1 cellular context compared by ENCODE assay signal in the genomic region with DNA sequence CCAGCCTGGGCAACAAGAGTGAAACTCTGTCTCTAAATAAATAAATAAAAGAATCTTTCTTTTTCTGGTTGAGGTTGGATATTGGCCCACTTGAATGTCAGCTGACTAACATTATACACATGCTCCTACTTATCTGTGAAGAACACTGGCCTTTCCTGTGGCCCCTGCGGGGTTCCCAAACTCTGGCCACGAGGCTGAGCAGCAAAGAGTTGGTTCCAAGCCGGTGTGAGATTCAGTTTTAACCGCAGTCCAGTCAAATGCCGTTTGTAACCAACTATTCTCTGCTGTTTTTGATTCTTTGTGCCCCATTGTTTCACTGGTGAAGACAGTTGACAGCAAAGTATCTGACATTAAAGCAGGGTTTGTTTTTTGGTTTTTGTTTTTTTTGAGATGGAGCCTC.
TF ChIP-seq lines count a peak whose summit lies in the region.

No MANE protein-coding gene starts in this region.

TF ChIP-seq in K562, 482 proteins besides CTCF, POLR2A, EP300 and RAD21 (continued from another document and continues in another):
- TF ChIP-seq, protein P1, sequence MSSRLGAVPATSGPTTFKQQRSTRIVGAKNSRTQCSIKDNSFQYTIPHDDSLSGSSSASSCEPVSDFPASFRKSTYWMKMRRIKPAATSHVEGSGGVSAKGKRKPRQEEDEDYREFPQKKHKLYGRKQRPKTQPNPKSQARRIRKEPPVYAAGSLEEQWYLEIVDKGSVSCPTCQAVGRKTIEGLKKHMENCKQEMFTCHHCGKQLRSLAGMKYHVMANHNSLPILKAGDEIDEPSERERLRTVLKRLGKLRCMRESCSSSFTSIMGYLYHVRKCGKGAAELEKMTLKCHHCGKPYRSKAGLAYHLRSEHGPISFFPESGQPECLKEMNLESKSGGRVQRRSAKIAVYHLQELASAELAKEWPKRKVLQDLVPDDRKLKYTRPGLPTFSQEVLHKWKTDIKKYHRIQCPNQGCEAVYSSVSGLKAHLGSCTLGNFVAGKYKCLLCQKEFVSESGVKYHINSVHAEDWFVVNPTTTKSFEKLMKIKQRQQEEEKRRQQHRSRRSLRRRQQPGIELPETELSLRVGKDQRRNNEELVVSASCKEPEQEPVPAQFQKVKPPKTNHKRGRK (tag; IDR thresholded peaks at IDR 0.05), result no peak
- no peak for TF ChIP-seq SMAD3 (CRISPR knock-in tag; conservative IDR thresholded peaks at IDR 0.05)
- TF ChIP-seq, protein P2, sequence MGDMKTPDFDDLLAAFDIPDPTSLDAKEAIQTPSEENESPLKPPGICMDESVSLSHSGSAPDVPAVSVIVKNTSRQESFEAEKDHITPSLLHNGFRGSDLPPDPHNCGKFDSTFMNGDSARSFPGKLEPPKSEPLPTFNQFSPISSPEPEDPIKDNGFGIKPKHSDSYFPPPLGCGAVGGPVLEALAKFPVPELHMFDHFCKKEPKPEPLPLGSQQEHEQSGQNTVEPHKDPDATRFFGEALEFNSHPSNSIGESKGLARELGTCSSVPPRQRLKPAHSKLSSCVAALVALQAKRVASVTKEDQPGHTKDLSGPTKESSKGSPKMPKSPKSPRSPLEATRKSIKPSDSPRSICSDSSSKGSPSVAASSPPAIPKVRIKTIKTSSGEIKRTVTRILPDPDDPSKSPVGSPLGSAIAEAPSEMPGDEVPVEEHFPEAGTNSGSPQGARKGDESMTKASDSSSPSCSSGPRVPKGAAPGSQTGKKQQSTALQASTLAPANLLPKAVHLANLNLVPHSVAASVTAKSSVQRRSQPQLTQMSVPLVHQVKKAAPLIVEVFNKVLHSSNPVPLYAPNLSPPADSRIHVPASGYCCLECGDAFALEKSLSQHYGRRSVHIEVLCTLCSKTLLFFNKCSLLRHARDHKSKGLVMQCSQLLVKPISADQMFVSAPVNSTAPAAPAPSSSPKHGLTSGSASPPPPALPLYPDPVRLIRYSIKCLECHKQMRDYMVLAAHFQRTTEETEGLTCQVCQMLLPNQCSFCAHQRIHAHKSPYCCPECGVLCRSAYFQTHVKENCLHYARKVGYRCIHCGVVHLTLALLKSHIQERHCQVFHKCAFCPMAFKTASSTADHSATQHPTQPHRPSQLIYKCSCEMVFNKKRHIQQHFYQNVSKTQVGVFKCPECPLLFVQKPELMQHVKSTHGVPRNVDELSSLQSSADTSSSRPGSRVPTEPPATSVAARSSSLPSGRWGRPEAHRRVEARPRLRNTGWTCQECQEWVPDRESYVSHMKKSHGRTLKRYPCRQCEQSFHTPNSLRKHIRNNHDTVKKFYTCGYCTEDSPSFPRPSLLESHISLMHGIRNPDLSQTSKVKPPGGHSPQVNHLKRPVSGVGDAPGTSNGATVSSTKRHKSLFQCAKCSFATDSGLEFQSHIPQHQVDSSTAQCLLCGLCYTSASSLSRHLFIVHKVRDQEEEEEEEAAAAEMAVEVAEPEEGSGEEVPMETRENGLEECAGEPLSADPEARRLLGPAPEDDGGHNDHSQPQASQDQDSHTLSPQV (IDR thresholded peaks at IDR 0.05), result peak; percentile 71
- no peak for TF ChIP-seq ETV5 (CRISPR knock-in tag; IDR thresholded peaks at IDR 0.05; ENCODE audit: low read depth)
- TF ChIP-seq EWSR1 (IDR thresholded peaks at IDR 0.05; ENCODE audit: borderline replicate concordance, low read depth, partially characterized antibody), result no peak
- TF ChIP-seq TCF3 (CRISPR knock-in tag; IDR thresholded peaks at IDR 0.05), result peak; percentile 72
- TF ChIP-seq TBP (optimal IDR thresholded peaks at IDR 0.05; ENCODE audit: low read depth, low read length), result no peak
- TF ChIP-seq SAFB (IDR thresholded peaks at IDR 0.05; ENCODE audit: borderline replicate concordance, low read depth, low read length), result no peak
- no peak for TF ChIP-seq MAFK (IDR thresholded peaks at IDR 0.05; ENCODE audit: low read length)
- TF ChIP-seq ZNF274 (IDR thresholded peaks at IDR 0.05; ENCODE audit: borderline replicate concordance, low read depth, low read length), result no peak
- no peak for TF ChIP-seq XRCC5 (IDR thresholded peaks at IDR 0.05; ENCODE audit: low read depth, low read length)
- no peak for TF ChIP-seq ARNT (IDR thresholded peaks at IDR 0.05)
- TF ChIP-seq MBD1 (CRISPR knock-in tag; IDR thresholded peaks at IDR 0.05), result no peak
- no peak for TF ChIP-seq NFE2L1 (tag; IDR thresholded peaks at IDR 0.05; ENCODE audit: borderline replicate concordance, low read depth)
- TF ChIP-seq SETDB1 (IDR thresholded peaks at IDR 0.05; ENCODE audit: low read length), result no peak
- TF ChIP-seq BCOR (IDR thresholded peaks at IDR 0.05), result no peak
- no peak for TF ChIP-seq PTRF (tag; IDR thresholded peaks at IDR 0.05)
- no peak for TF ChIP-seq NFATC3 (IDR thresholded peaks at IDR 0.05)
- TF ChIP-seq ID3 (CRISPR knock-in tag; IDR thresholded peaks at IDR 0.05), result no peak
- no peak for TF ChIP-seq ID3 (tag; IDR thresholded peaks at IDR 0.05)
- no peak for TF ChIP-seq RFX5 (IDR thresholded peaks at IDR 0.05; ENCODE audit: low read depth, low read length)
- TF ChIP-seq NRF1 (conservative IDR thresholded peaks at IDR 0.05 in 1 of 2, IDR thresholded peaks at IDR 0.05 in 1 of 2), result no peak
- TF ChIP-seq SNIP1 (IDR thresholded peaks at IDR 0.05; ENCODE audit: low read depth), result no peak
- TF ChIP-seq ZNF668 (CRISPR knock-in tag; IDR thresholded peaks at IDR 0.05), result no peak
- no peak for TF ChIP-seq TEAD1 (CRISPR knock-in tag; IDR thresholded peaks at IDR 0.05)
- TF ChIP-seq NEUROD1 (IDR thresholded peaks at IDR 0.05; ENCODE audit: borderline replicate concordance, low read depth, low read length, partially characterized antibody), result no peak
- TF ChIP-seq GATAD2A (IDR thresholded peaks at IDR 0.05), result no peak
- peak; percentile 57; the same call in 1 of the 2 replicates for TF ChIP-seq ZNF589 (CRISPR knock-in tag; IDR thresholded peaks at IDR 0.05; ENCODE audit: low read depth)
- TF ChIP-seq PHB2 (IDR thresholded peaks at IDR 0.05; ENCODE audit: low read depth), result no peak
- no peak for TF ChIP-seq ZNF507 (tag; conservative IDR thresholded peaks at IDR 0.05)
- TF ChIP-seq KLF10 (CRISPR knock-in tag; IDR thresholded peaks at IDR 0.05), result no peak
- TF ChIP-seq SLC30A9 (CRISPR knock-in tag; IDR thresholded peaks at IDR 0.05), result no peak
- no peak for TF ChIP-seq E2F3 (CRISPR knock-in tag; IDR thresholded peaks at IDR 0.05)
- TF ChIP-seq CAMTA2 (CRISPR knock-in tag; conservative IDR thresholded peaks at IDR 0.05), result no peak
- no peak for TF ChIP-seq C11orf30 (IDR thresholded peaks at IDR 0.05; ENCODE audit: low read depth)
- TF ChIP-seq, protein P3, sequence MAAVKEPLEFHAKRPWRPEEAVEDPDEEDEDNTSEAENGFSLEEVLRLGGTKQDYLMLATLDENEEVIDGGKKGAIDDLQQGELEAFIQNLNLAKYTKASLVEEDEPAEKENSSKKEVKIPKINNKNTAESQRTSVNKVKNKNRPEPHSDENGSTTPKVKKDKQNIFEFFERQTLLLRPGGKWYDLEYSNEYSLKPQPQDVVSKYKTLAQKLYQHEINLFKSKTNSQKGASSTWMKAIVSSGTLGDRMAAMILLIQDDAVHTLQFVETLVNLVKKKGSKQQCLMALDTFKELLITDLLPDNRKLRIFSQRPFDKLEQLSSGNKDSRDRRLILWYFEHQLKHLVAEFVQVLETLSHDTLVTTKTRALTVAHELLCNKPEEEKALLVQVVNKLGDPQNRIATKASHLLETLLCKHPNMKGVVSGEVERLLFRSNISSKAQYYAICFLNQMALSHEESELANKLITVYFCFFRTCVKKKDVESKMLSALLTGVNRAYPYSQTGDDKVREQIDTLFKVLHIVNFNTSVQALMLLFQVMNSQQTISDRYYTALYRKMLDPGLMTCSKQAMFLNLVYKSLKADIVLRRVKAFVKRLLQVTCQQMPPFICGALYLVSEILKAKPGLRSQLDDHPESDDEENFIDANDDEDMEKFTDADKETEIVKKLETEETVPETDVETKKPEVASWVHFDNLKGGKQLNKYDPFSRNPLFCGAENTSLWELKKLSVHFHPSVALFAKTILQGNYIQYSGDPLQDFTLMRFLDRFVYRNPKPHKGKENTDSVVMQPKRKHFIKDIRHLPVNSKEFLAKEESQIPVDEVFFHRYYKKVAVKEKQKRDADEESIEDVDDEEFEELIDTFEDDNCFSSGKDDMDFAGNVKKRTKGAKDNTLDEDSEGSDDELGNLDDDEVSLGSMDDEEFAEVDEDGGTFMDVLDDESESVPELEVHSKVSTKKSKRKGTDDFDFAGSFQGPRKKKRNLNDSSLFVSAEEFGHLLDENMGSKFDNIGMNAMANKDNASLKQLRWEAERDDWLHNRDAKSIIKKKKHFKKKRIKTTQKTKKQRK (IDR thresholded peaks at IDR 0.05; ENCODE audit: borderline replicate concordance, low read depth, low read length), result no peak
- TF ChIP-seq SMARCA4 (IDR thresholded peaks at IDR 0.05), result no peak
- TF ChIP-seq GATA2 (CRISPR knock-in tag; IDR thresholded peaks at IDR 0.05), result no peak
- TF ChIP-seq ZNF354B (CRISPR knock-in tag; IDR thresholded peaks at IDR 0.05), result no peak
- TF ChIP-seq FUS (optimal IDR thresholded peaks at IDR 0.05; ENCODE audit: low read depth, low read length), result no peak
- TF ChIP-seq MEIS2 (IDR thresholded peaks at IDR 0.05; ENCODE audit: partially characterized antibody), result no peak
- TF ChIP-seq HDAC2 (IDR thresholded peaks at IDR 0.05), result no peak
- TF ChIP-seq NR2C1 (IDR thresholded peaks at IDR 0.05), result no peak
- no peak for TF ChIP-seq NR2C1 (tag; IDR thresholded peaks at IDR 0.05)
- peak; percentile 33; the same call in 1 of the 2 replicates for TF ChIP-seq MYC (IDR thresholded peaks at IDR 0.05; ENCODE audit: low read depth, low read length)
- no peak for TF ChIP-seq MYC (CRISPR knock-in tag; IDR thresholded peaks at IDR 0.05; ENCODE audit: borderline replicate concordance, low read depth)
- no peak for TF ChIP-seq ZNF146 (CRISPR knock-in tag; IDR thresholded peaks at IDR 0.05; ENCODE audit: unreplicated experiment)
- no peak for TF ChIP-seq ELF2 (CRISPR knock-in tag; IDR thresholded peaks at IDR 0.05)
- TF ChIP-seq ZC3H4 (CRISPR knock-in tag; IDR thresholded peaks at IDR 0.05; ENCODE audit: borderline replicate concordance), result no peak
- no peak for TF ChIP-seq ZNF12 (CRISPR knock-in tag; IDR thresholded peaks at IDR 0.05)
- 0 out of 2 replicates have a peak, but pooled peaks have one; percentile 28 for TF ChIP-seq SMAD4 (CRISPR knock-in tag; conservative IDR thresholded peaks at IDR 0.05)
- no peak for TF ChIP-seq BCL6 (CRISPR knock-in tag; IDR thresholded peaks at IDR 0.05)
- TF ChIP-seq MAFF (IDR thresholded peaks at IDR 0.05; ENCODE audit: low read length), result no peak
- TF ChIP-seq ELF1 (tag; IDR thresholded peaks at IDR 0.05), result no peak
- TF ChIP-seq GTF3C2 (IDR thresholded peaks at IDR 0.05; ENCODE audit: borderline replicate concordance, extremely low read depth, insufficient read length), result no peak
- TF ChIP-seq ZNF584 (CRISPR knock-in tag; IDR thresholded peaks at IDR 0.05; ENCODE audit: low read depth), result peak; percentile 70; the same call in 1 of the 2 replicates
- TF ChIP-seq ZC3H8 (IDR thresholded peaks at IDR 0.05), result no peak
- TF ChIP-seq ZNF644 (tag; IDR thresholded peaks at IDR 0.05; ENCODE audit: low read depth), result 0 out of 2 replicates have a peak, but pooled peaks have one; percentile 13
- no peak for TF ChIP-seq TRIM28 (IDR thresholded peaks at IDR 0.05)
- TF ChIP-seq PYGO2 (tag; IDR thresholded peaks at IDR 0.05), result no peak
- no peak for TF ChIP-seq ZNF561 (CRISPR knock-in tag; conservative IDR thresholded peaks at IDR 0.05)
- TF ChIP-seq GATAD2B (IDR thresholded peaks at IDR 0.05; ENCODE audit: borderline replicate concordance), result no peak
- TF ChIP-seq ZNF133 (CRISPR knock-in tag; IDR thresholded peaks at IDR 0.05), result no peak
- TF ChIP-seq RHOXF2B (CRISPR knock-in tag; conservative IDR thresholded peaks at IDR 0.05), result no peak
- TF ChIP-seq, protein P4, sequence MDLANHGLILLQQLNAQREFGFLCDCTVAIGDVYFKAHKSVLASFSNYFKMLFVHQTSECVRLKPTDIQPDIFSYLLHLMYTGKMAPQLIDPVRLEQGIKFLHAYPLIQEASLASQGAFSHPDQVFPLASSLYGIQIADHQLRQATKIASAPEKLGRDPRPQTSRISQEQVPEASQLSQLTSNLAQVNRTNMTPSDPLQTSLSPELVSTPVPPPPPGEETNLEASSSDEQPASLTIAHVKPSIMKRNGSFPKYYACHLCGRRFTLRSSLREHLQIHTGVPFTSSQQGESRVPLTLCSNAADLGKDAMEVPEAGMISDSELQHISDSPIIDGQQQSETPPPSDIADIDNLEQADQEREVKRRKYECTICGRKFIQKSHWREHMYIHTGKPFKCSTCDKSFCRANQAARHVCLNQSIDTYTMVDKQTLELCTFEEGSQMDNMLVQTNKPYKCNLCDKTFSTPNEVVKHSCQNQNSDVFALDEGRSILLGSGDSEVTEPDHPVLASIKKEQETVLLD (IDR thresholded peaks at IDR 0.05), result no peak
